Comparison of ENCODE assay signal across 22 cellular contexts in genomic region chr5:177264178-177264577, GRCh38. TPM values are rescaled to one million over a fixed set of nuclear protein-coding genes. Genes with fewer than 3 reads are reported as not detected.
DNase-seq lines count a peak whose midpoint lies in the region; ATAC-seq, FAIRE-seq and TF ChIP-seq lines count a peak whose summit lies in the region.
"Had no signal": no experiment of that assay in that cellular context is flagged by ENCODE, and none has a peak within 500 bp of the region (broad histone marks: within the 10 kb centered on the region; RNA-seq: fewer than 3 reads in every experiment).

No MANE protein-coding gene starts in this region.

- no peak overlapping the region for H2AFZ ChIP-seq in K562 (ENCODE audit: low read depth, low read length)

- no peak for TF ChIP-seq EP300 in K562 (IDR thresholded peaks at IDR 0.05; ENCODE audit: low read length)

- H3K36me3 Mint-ChIP-seq in activated CD4-positive, alpha-beta T cell treated with anti-CD3 and anti-CD28 coated beads, Interleukin-2, amount 10 ng/mL, durations not matched to agents 24 days and 14 days (ENCODE audit: low read depth) = peaks cover 45% of the 10 kb centered on the region
- peaks cover 11% of the 10 kb centered on the region for H3K36me3 Mint-ChIP-seq in activated naive CD8-positive, alpha-beta T cell treated with anti-CD3 and anti-CD28 coated beads for 36 hours
- H3K36me3 Mint-ChIP-seq in activated naive CD8-positive, alpha-beta T cell treated with anti-CD3 and anti-CD28 coated beads, Interleukin-2, amount 50 U/mL, for 24 hours (ENCODE audit: low read depth) = peaks cover 43% of the 10 kb centered on the region

- no peaks in the 10 kb centered on the region for H3K9me1 ChIP-seq in K562 (ENCODE audit: control insufficient read depth, insufficient read depth, low read length)

- peak overlapping the region; percentile 41 for H3K27ac Mint-ChIP-seq in activated CD4-positive, alpha-beta T cell treated with anti-CD3 and anti-CD28 coated beads, Interleukin-2, amount 10 ng/mL, durations not matched to agents 24 days and 14 days
- peak overlapping the region; percentile 66 for H3K27ac Mint-ChIP-seq in activated naive CD8-positive, alpha-beta T cell treated with anti-CD3 and anti-CD28 coated beads for 36 hours
- no peak overlapping the region for H3K27ac Mint-ChIP-seq in activated naive CD8-positive, alpha-beta T cell treated with anti-CD3 and anti-CD28 coated beads, Interleukin-2, amount 50 U/mL, for 24 hours

- intact Hi-C loops in activated CD4-positive, alpha-beta T cell treated with anti-CD3 and anti-CD28 coated beads, Interleukin-2, amount 10 ng/mL, durations not matched to agents 24 days and 14 days (cut with micrococcal nuclease) = no loop called here
- intact Hi-C loops in K562 (cut with micrococcal nuclease) = no loop called here

- TF ChIP-seq POLR2A in K562 (conservative IDR thresholded peaks at IDR 0.05) = no peak

- DNase-seq in activated CD4-positive, alpha-beta T cell treated with anti-CD3 and anti-CD28 coated beads, Interleukin-2, amount 10 ng/mL, durations not matched to agents 24 days and 14 days = no peak
- DNase-seq in activated CD4-positive, alpha-beta T cell treated with anti-CD3 and anti-CD28 coated beads for 4 hours = no peak
- DNase-seq in activated naive CD8-positive, alpha-beta T cell treated with anti-CD3 and anti-CD28 coated beads for 36 hours = no peak
- no peak for DNase-seq in activated naive CD8-positive, alpha-beta T cell treated with anti-CD3 and anti-CD28 coated beads, Interleukin-2, amount 50 U/mL, for 24 hours
- no peak for DNase-seq in K562 (ENCODE audit: extremely low read depth in 1 of 4, low spot score in 3 of 4)
- DNase-seq in effector CD8-positive, alpha-beta T cell (lab: John Stamatoyannopoulos, UW) = no peak
- DNase-seq: CD4-positive, CD25-positive, alpha-beta regulatory T cell; Kasumi-1; MV-4-11; NCI-H1105; NCI-H146; NCI-H1930; NCI-H2107; NCI-H446; NCI-H524 treated with DMSO at 0.1 percent for 48 hours; NCI-H774; PC-3 had no signal

- BruUV-seq in K562 (replicated peaks; lab: Mats Ljungman, UMichigan) = no TSS peak

- H3K27me3 Mint-ChIP-seq in activated CD4-positive, alpha-beta T cell treated with anti-CD3 and anti-CD28 coated beads, Interleukin-2, amount 10 ng/mL, durations not matched to agents 24 days and 14 days = no peaks in the 10 kb centered on the region
- H3K27me3 Mint-ChIP-seq in activated naive CD8-positive, alpha-beta T cell treated with anti-CD3 and anti-CD28 coated beads for 36 hours = no peaks in the 10 kb centered on the region
- no peaks in the 10 kb centered on the region for H3K27me3 Mint-ChIP-seq in activated naive CD8-positive, alpha-beta T cell treated with anti-CD3 and anti-CD28 coated beads, Interleukin-2, amount 50 U/mL, for 24 hours
- H3K27me3 Mint-ChIP-seq: CD4-positive, CD25-positive, alpha-beta regulatory T cell had no signal

- H3K9ac ChIP-seq in K562 (ENCODE audit: insufficient read depth in 1 of 2, low read depth in 2 of 2, low read length in 2 of 2) = no peak overlapping the region
- H3K9ac ChIP-seq: BLaER1 had no signal

- no peak overlapping the region for H3K27ac ChIP-seq in K562 (ENCODE audit: extremely low read depth, low read depth, low read length)
- H3K27ac ChIP-seq: BLaER1, HL-60 had no signal

- no peak for ATAC-seq in activated naive CD8-positive, alpha-beta T cell treated with anti-CD3 and anti-CD28 coated beads, Interleukin-2, amount 50 U/mL, for 24 hours
- ATAC-seq in K562 (no peak), HG03095 (IDR thresholded peaks at IDR 0.05; ENCODE audit: unreplicated experiment) (no peak)
- ATAC-seq: HCT116, PC-3 had no signal

- no peaks in the 10 kb centered on the region for H3K9me3 Mint-ChIP-seq in activated CD4-positive, alpha-beta T cell treated with anti-CD3 and anti-CD28 coated beads, Interleukin-2, amount 10 ng/mL, durations not matched to agents 24 days and 14 days
- H3K9me3 Mint-ChIP-seq in activated naive CD8-positive, alpha-beta T cell treated with anti-CD3 and anti-CD28 coated beads for 36 hours = no peaks in the 10 kb centered on the region
- no peaks in the 10 kb centered on the region for H3K9me3 Mint-ChIP-seq in activated naive CD8-positive, alpha-beta T cell treated with anti-CD3 and anti-CD28 coated beads, Interleukin-2, amount 50 U/mL, for 24 hours
- H3K9me3 Mint-ChIP-seq: CD4-positive, CD25-positive, alpha-beta regulatory T cell had no signal

- no peaks in the 10 kb centered on the region for H3K27me3 ChIP-seq in K562 (ENCODE audit: control insufficient read depth in 2 of 2, insufficient read depth in 2 of 2, low read length in 2 of 2)
- H3K27me3 ChIP-seq: BLaER1 had no signal

- H3K4me1 Mint-ChIP-seq in activated CD4-positive, alpha-beta T cell treated with anti-CD3 and anti-CD28 coated beads, Interleukin-2, amount 10 ng/mL, durations not matched to agents 24 days and 14 days = peaks cover 2% of the 10 kb centered on the region
- H3K4me1 Mint-ChIP-seq in activated naive CD8-positive, alpha-beta T cell treated with anti-CD3 and anti-CD28 coated beads for 36 hours = peaks cover 6% of the 10 kb centered on the region
- H3K4me1 Mint-ChIP-seq in activated naive CD8-positive, alpha-beta T cell treated with anti-CD3 and anti-CD28 coated beads, Interleukin-2, amount 50 U/mL, for 24 hours = no peaks in the 10 kb centered on the region

- TF ChIP-seq RAD21 in K562 (CRISPR knock-in tag; conservative IDR thresholded peaks at IDR 0.05 in 1 of 2, IDR thresholded peaks at IDR 0.05 in 1 of 2) = no peak

- in situ Hi-C loops in K562 (cut with MboI) = no loop called here

- no peak for FAIRE-seq in K562 (lab: Jason Lieb, UNC)
- FAIRE-seq: A204.1 had no signal

- POLR2A ChIA-PET in K562 (lab: Yijun Ruan, JAX) = interaction anchor here (1.2 to 2.0 kb wide), 3 partner anchors 9 to 13 kb away, joined by 5 to 7 read pairs (median 5); no protein-coding TSS in a partner anchor

- H3K4me3 ChIP-seq in K562 = no peak overlapping the region
- H3K4me3 ChIP-seq: BLaER1 had no signal

- no peaks in the 10 kb centered on the region for H3K79me2 ChIP-seq in K562 (ENCODE audit: control insufficient read depth, insufficient read depth, low read length)

- H3K9me3 ChIP-seq in K562 (replicated peaks; ENCODE audit: control insufficient read depth, insufficient read depth, low read depth, low read length) = no peaks in the 10 kb centered on the region
- H3K9me3 ChIP-seq: BLaER1 had no signal

- H3K4me1 ChIP-seq in K562 (replicated peaks in 1 of 2; ENCODE audit: control insufficient read depth in 2 of 2, insufficient read depth in 2 of 2, low read length in 2 of 2) = no peaks in the 10 kb centered on the region
- H3K4me1 ChIP-seq: BLaER1 had no signal

- CTCF ChIA-PET in K562 (lab: Yijun Ruan, JAX; ENCODE audit: low intra/inter-chr PET ratio) = no interaction called here

- no peaks in the 10 kb centered on the region for H4K20me1 ChIP-seq in K562 (replicated peaks; ENCODE audit: control insufficient read depth, insufficient read depth, low read length)
- H4K20me1 ChIP-seq: BLaER1 had no signal

- 100% methylated on average over 1 of the region's 1 CpG for WGBS in K562 (ENCODE audit: insufficient coverage, low coverage, missing lambda C conversion rate)

- no peak overlapping the region for H3K4me3 Mint-ChIP-seq in activated CD4-positive, alpha-beta T cell treated with anti-CD3 and anti-CD28 coated beads, Interleukin-2, amount 10 ng/mL, durations not matched to agents 24 days and 14 days
- no peak overlapping the region for H3K4me3 Mint-ChIP-seq in activated naive CD8-positive, alpha-beta T cell treated with anti-CD3 and anti-CD28 coated beads for 36 hours
- H3K4me3 Mint-ChIP-seq in activated naive CD8-positive, alpha-beta T cell treated with anti-CD3 and anti-CD28 coated beads, Interleukin-2, amount 50 U/mL, for 24 hours = no peak overlapping the region
- H3K4me3 Mint-ChIP-seq: CD4-positive, CD25-positive, alpha-beta regulatory T cell had no signal

- no peak overlapping the region for H3K4me2 ChIP-seq in K562 (ENCODE audit: insufficient read depth, low read length)
- H3K4me2 ChIP-seq: BLaER1 had no signal

- no peak for TF ChIP-seq CTCF in K562 (IDR thresholded peaks at IDR 0.05 in 2 of 3, conservative IDR thresholded peaks at IDR 0.05 in 1 of 3; ENCODE audit: insufficient read depth in 2 of 3, low read depth in 1 of 3, low read length in 3 of 3)

- H3K36me3 ChIP-seq in K562 (ENCODE audit: control insufficient read depth, insufficient read depth, low read length) = peaks cover 88% of the 10 kb centered on the region

RNA-seq across cellular contexts. Expression of gene RAB24, which starts 39.3 kb away (rescaled TPM):
- 18.3 and 22.2 TPM in 2 replicates for total RNA-seq in activated CD4-positive, alpha-beta T cell treated with anti-CD3 and anti-CD28 coated beads, Interleukin-2, amount 10 ng/mL, durations not matched to agents 24 days and 14 days
- total RNA-seq in activated naive CD8-positive, alpha-beta T cell treated with anti-CD3 and anti-CD28 coated beads for 36 hours = 10 to 100 TPM; 26.8 to 29.9 TPM
- total RNA-seq in K562 (2011; cell fraction: chromatin; rRNA removed; ENCODE audit: low replicate concordance) = 54.0 and 133 TPM in 2 replicates
- 129 and 138 TPM in 2 replicates for total RNA-seq in K562 (2011; cell fraction: nucleolus; rRNA removed)
- total RNA-seq in K562 (2011; cell fraction: nucleoplasm; rRNA removed) = 74.5 and 88.1 TPM in 2 replicates
- total RNA-seq in K562 (2014; rRNA removed) (61.1 and 72.5 TPM in 2 replicates), K562 (2014; rRNA removed; fragmentation: Illumina TruSeq; extraction: Trizol) (16.8 and 21.2 TPM in 2 replicates), K562 (2015; rRNA removed; fragmentation: Illumina TruSeq; extraction: Trizol) (21.1 and 22.2 TPM in 2 replicates), K562 (2021) (52.5 and 56.7 TPM in 2 replicates)
- polyA plus RNA-seq in K562 (2011; rRNA removed) (70.4 and 85.1 TPM in 2 replicates), K562 (2014; fragmentation: Illumina TruSeq; extraction: Trizol) (34.8 and 40.4 TPM in 2 replicates), K562 (2014; fragmentation: Nextera tagmentation; extraction: Ambion mirVana) (10 to 100 TPM; 13.9 to 15.7 TPM), K562 (2014; rRNA removed) (107 TPM in 2 replicates)
- 83.0 and 103 TPM in 2 replicates for polyA plus RNA-seq in K562 (2011; cell fraction: cytosol; rRNA removed)
- polyA plus RNA-seq in K562 (2011; cell fraction: nucleus; rRNA removed) = 376 and 417 TPM in 2 replicates
- 48.9 and 65.7 TPM in 2 replicates for polyA plus RNA-seq in K562 (2012)
- polyA minus RNA-seq in K562 (2011; rRNA and poly(A)+ RNA removed) = 15.0 and 17.4 TPM in 2 replicates
- 10.5 and 14.7 TPM in 2 replicates for polyA minus RNA-seq in K562 (2011; cell fraction: cytosol; rRNA and poly(A)+ RNA removed)
- polyA minus RNA-seq in K562 (2011; cell fraction: nucleus; rRNA and poly(A)+ RNA removed) = 32.3 and 39.1 TPM in 2 replicates

RNA-seq across cellular contexts. Expression of gene PRELID1, which starts 39.4 kb away (rescaled TPM):
- total RNA-seq in activated CD4-positive, alpha-beta T cell treated with anti-CD3 and anti-CD28 coated beads, Interleukin-2, amount 10 ng/mL, durations not matched to agents 24 days and 14 days = 248 and 257 TPM in 2 replicates
- 100 to 1,000 TPM; 311 to 315 TPM for total RNA-seq in activated naive CD8-positive, alpha-beta T cell treated with anti-CD3 and anti-CD28 coated beads for 36 hours
- total RNA-seq in K562 (2011; cell fraction: chromatin; rRNA removed; ENCODE audit: low replicate concordance) = 48.2 and 87.9 TPM in 2 replicates
- 113 and 136 TPM in 2 replicates for total RNA-seq in K562 (2011; cell fraction: nucleolus; rRNA removed)
- 88.0 and 98.6 TPM in 2 replicates for total RNA-seq in K562 (2011; cell fraction: nucleoplasm; rRNA removed)
- total RNA-seq in K562 (2014; rRNA removed) (330 and 397 TPM in 2 replicates), K562 (2014; rRNA removed; fragmentation: Illumina TruSeq; extraction: Trizol) (240 and 288 TPM in 2 replicates), K562 (2015; rRNA removed; fragmentation: Illumina TruSeq; extraction: Trizol) (336 and 342 TPM in 2 replicates), K562 (2021) (357 and 376 TPM in 2 replicates)
- polyA plus RNA-seq in K562 (2011; rRNA removed) (306 and 340 TPM in 2 replicates), K562 (2014; fragmentation: Illumina TruSeq; extraction: Trizol) (313 and 379 TPM in 2 replicates), K562 (2014; fragmentation: Nextera tagmentation; extraction: Ambion mirVana) (10 to 100 TPM; 40.1 to 63.7 TPM), K562 (2014; rRNA removed) (484 and 583 TPM in 2 replicates)
- polyA plus RNA-seq in K562 (2011; cell fraction: cytosol; rRNA removed) = 419 and 903 TPM in 2 replicates
- 140 and 180 TPM in 2 replicates for polyA plus RNA-seq in K562 (2011; cell fraction: nucleus; rRNA removed)
- polyA plus RNA-seq in K562 (2012) = 250 and 264 TPM in 2 replicates
- 122 and 169 TPM in 2 replicates for polyA minus RNA-seq in K562 (2011; rRNA and poly(A)+ RNA removed)
- 115 and 142 TPM in 2 replicates for polyA minus RNA-seq in K562 (2011; cell fraction: cytosol; rRNA and poly(A)+ RNA removed)
- polyA minus RNA-seq in K562 (2011; cell fraction: nucleus; rRNA and poly(A)+ RNA removed) = 52.6 and 54.7 TPM in 2 replicates

RNA-seq across cellular contexts. Expression of gene MXD3, which starts 47.5 kb away (rescaled TPM):
- total RNA-seq in activated CD4-positive, alpha-beta T cell treated with anti-CD3 and anti-CD28 coated beads, Interleukin-2, amount 10 ng/mL, durations not matched to agents 24 days and 14 days = 9.1 and 11.7 TPM in 2 replicates
- total RNA-seq in activated naive CD8-positive, alpha-beta T cell treated with anti-CD3 and anti-CD28 coated beads for 36 hours = 10 to 100 TPM; 14.7 to 17.3 TPM
- 16.1 and 35.8 TPM in 2 replicates for total RNA-seq in K562 (2011; cell fraction: chromatin; rRNA removed; ENCODE audit: low replicate concordance)
- 30.9 and 32.9 TPM in 2 replicates for total RNA-seq in K562 (2011; cell fraction: nucleolus; rRNA removed)
- total RNA-seq in K562 (2011; cell fraction: nucleoplasm; rRNA removed) = 25.8 and 34.4 TPM in 2 replicates
- total RNA-seq in K562 (2014; rRNA removed) = 18.2 and 19.5 TPM in 2 replicates
- 0.65 and 0.83 TPM in 2 replicates for total RNA-seq in K562 (2014; rRNA removed; fragmentation: Illumina TruSeq; extraction: Trizol)
- total RNA-seq in K562 (2015; rRNA removed; fragmentation: Illumina TruSeq; extraction: Trizol) = 4.5 and 6.1 TPM in 2 replicates
- 12.0 and 16.2 TPM in 2 replicates for total RNA-seq in K562 (2021)
- polyA plus RNA-seq in K562 (2011; rRNA removed) = 5.2 and 13.6 TPM in 2 replicates
- polyA plus RNA-seq in K562 (2011; cell fraction: cytosol; rRNA removed) = 9.9 and 15.2 TPM in 2 replicates
- polyA plus RNA-seq in K562 (2011; cell fraction: nucleus; rRNA removed) = 81.7 and 87.5 TPM in 2 replicates
- polyA plus RNA-seq in K562 (2012) = 9.2 and 20.7 TPM in 2 replicates
- 1.8 and 4.5 TPM in 2 replicates for polyA plus RNA-seq in K562 (2014; fragmentation: Illumina TruSeq; extraction: Trizol)
- polyA plus RNA-seq in K562 (2014; fragmentation: Nextera tagmentation; extraction: Ambion mirVana) = under 1 TPM; 0.28 to 0.59 TPM
- 22.8 and 24.8 TPM in 2 replicates for polyA plus RNA-seq in K562 (2014; rRNA removed)
- polyA minus RNA-seq in K562 (2011; rRNA and poly(A)+ RNA removed) = 1.8 and 1.9 TPM in 2 replicates
- 1.2 and 4.6 TPM in 2 replicates for polyA minus RNA-seq in K562 (2011; cell fraction: cytosol; rRNA and poly(A)+ RNA removed)
- 12.3 and 14.9 TPM in 2 replicates for polyA minus RNA-seq in K562 (2011; cell fraction: nucleus; rRNA and poly(A)+ RNA removed)
